ENCODE assay signal across 16 cellular contexts in the genomic region with DNA sequence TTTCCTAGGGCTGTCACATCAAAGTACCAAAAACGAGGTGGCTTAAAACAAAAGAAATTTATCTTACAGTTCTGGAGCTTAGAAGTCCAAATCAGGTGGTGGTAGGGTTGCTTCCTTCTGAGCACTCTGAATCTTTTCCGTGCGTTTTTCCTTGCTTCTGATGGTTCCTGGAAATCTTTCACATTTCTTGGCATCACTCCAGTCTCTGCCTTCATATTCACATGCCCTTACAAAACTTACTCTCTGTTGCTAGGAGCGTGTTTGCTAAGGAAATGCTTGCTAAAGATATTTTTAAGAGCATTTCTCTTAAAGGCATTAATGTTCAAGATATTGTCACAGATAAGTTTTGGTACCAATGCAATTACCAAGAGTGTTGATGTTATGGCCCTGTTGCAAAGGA. TPM values are rescaled to one million over a fixed set of nuclear protein-coding genes. Genes with fewer than 3 reads are reported as not detected.
A peak's percentile ranks its signal among the peaks of the same experiment; 100 is the strongest.
DNase-seq lines count a peak whose midpoint lies in the region; ATAC-seq, FAIRE-seq and TF ChIP-seq lines count a peak whose summit lies in the region.
"Not testable (repeated sequence)": the region's sequence is repeated elsewhere in the genome, so short reads cannot be mapped to it uniquely, and the experiment has no call there.
"Had no signal": no experiment of that assay in that cellular context is flagged by ENCODE, and none has a peak within 500 bp of the region (broad histone marks: within the 10 kb centered on the region; RNA-seq: fewer than 3 reads in every experiment).

No MANE protein-coding gene starts in this region.

- not testable (repeated sequence) for ATAC-seq in A549

- not testable (repeated sequence) for TF ChIP-seq RAD21 in A549 (conservative IDR thresholded peaks at IDR 0.05 in 1 of 2, IDR thresholded peaks at IDR 0.05 in 1 of 2)

- H2AFZ ChIP-seq in endothelial cell of umbilical vein (ENCODE audit: low read depth, low read length): not testable (repeated sequence)

- not testable (repeated sequence) for TF ChIP-seq CTCF in A549 (IDR thresholded peaks at IDR 0.05); HL-60 (IDR thresholded peaks at IDR 0.05; ENCODE audit: insufficient read depth, low read length); brain (conservative IDR thresholded peaks at IDR 0.05); chondrocyte (IDR thresholded peaks at IDR 0.05); endothelial cell of umbilical vein (IDR thresholded peaks at IDR 0.05; ENCODE audit: extremely low read depth in 1 of 2, insufficient read depth in 1 of 2, low read depth in 1 of 2, low read length in 2 of 2); fibroblast of the aortic adventitia (IDR thresholded peaks at IDR 0.05; ENCODE audit: insufficient read depth, low read length); neutrophil (IDR thresholded peaks at IDR 0.05)

- POLR2A ChIA-PET in A549 (lab: Yijun Ruan, JAX); endothelial cell of umbilical vein (lab: Charles Lee): not testable (repeated sequence)

- TF ChIP-seq POLR2A in A549 (IDR thresholded peaks at IDR 0.05; ENCODE audit: low read length); endothelial cell of umbilical vein (IDR thresholded peaks at IDR 0.05; ENCODE audit: low read depth, low read length): not testable (repeated sequence)

- not testable (repeated sequence) for H3K79me2 ChIP-seq in endothelial cell of umbilical vein (ENCODE audit: control insufficient read depth, insufficient read depth, low read length)

- FAIRE-seq in A549 (lab: Jason Lieb, UNC); endothelial cell of umbilical vein (lab: Jason Lieb, UNC): not testable (repeated sequence)

- H3K27me3 Mint-ChIP-seq in brain; chondrocyte (ENCODE audit: low read depth): not testable (repeated sequence)

- not testable (repeated sequence) for H3K36me3 Mint-ChIP-seq in brain; chondrocyte (ENCODE audit: low read depth)

- H3K4me1 Mint-ChIP-seq in brain: peaks cover 39% of the 10 kb centered on the region
- not testable (repeated sequence) for H3K4me1 Mint-ChIP-seq in chondrocyte (ENCODE audit: low read depth)

- H3K9me3 ChIP-seq in A549; endothelial cell of umbilical vein (replicated peaks; ENCODE audit: control insufficient read depth, insufficient read depth, low read length); neutrophil: not testable (repeated sequence)

- WGBS in A549 (ENCODE audit: missing lambda C conversion rate): 21% methylated on average over 4 of the region's 4 CpGs

- not testable (repeated sequence) for H3K9me3 Mint-ChIP-seq in brain; chondrocyte (ENCODE audit: low read depth)

- H3K9ac ChIP-seq in endothelial cell of umbilical vein (replicated peaks; ENCODE audit: extremely low read depth, insufficient read depth, low read length): not testable (repeated sequence)

- not testable (repeated sequence) for H3K27me3 ChIP-seq in HL-60 (ENCODE audit: insufficient read depth, poor library complexity, severe bottlenecking); endothelial cell of umbilical vein (ENCODE audit: control insufficient read depth in 2 of 2, insufficient read depth in 2 of 2, low read length in 2 of 2); neutrophil

- not testable (repeated sequence) for H4K20me1 ChIP-seq in endothelial cell of umbilical vein (replicated peaks; ENCODE audit: control insufficient read depth, extremely low read depth, insufficient read depth, low read length)

- CTCF ChIA-PET in A549 (lab: Yijun Ruan, JAX); endothelial cell of umbilical vein (lab: Charles Lee): not testable (repeated sequence)

- not testable (repeated sequence) for H3K4me1 ChIP-seq in A549; endothelial cell of umbilical vein (ENCODE audit: control insufficient read depth, extremely low read depth, insufficient read depth, low read length); neutrophil (ENCODE audit: control insufficient read depth in 1 of 2, insufficient read depth in 1 of 2, low read depth in 1 of 2, low read length in 1 of 2)

- H3K27ac Mint-ChIP-seq in brain (peak overlapping the region in 3 of 5 experiments; percentile 80 to 93 (median 89)), chondrocyte (ENCODE audit: unreplicated experiment) (peak overlapping the region; percentile 22)

- peak in 1 of 2 experiments; percentile 56 for DNase-seq in A549 (ENCODE audit: low read depth in 1 of 2, low spot score in 1 of 2)
- DNase-seq in HL-60 (ENCODE audit: low read depth in 1 of 2, low spot score in 1 of 2); chondrocyte (ENCODE audit: low spot score): not testable (repeated sequence)
- DNase-seq in endothelial cell of umbilical vein (ENCODE audit: low read depth, low spot score): peak; percentile 77
- peak; percentile 69 for DNase-seq in fibroblast of the aortic adventitia (ENCODE audit: low read depth)
- peak; percentile 19 for DNase-seq in putamen (ENCODE audit: low spot score)

- peak overlapping the region in 1 of 5 experiments; percentile 39 for H3K4me3 Mint-ChIP-seq in brain
- H3K4me3 Mint-ChIP-seq in chondrocyte (ENCODE audit: unreplicated experiment): not testable (repeated sequence)

- BruUV-seq in endothelial cell of umbilical vein (replicated peaks; lab: Mats Ljungman, UMichigan): not testable (repeated sequence)

- intact Hi-C loops in endothelial cell of umbilical vein (cut with micrococcal nuclease): not testable (repeated sequence)

- not testable (repeated sequence) for H3K9me1 ChIP-seq in endothelial cell of umbilical vein (replicated peaks; ENCODE audit: control insufficient read depth, extremely low read depth, insufficient read depth, low read length)

- not testable (repeated sequence) for TF ChIP-seq EP300 in A549 (IDR thresholded peaks at IDR 0.05)

- peak overlapping the region; percentile 85 for H3K4me2 ChIP-seq in A549
- H3K4me2 ChIP-seq in endothelial cell of umbilical vein (ENCODE audit: insufficient read depth, low read length): not testable (repeated sequence)

- H3K4me3 ChIP-seq in A549; HL-60 (replicated peaks; ENCODE audit: insufficient read depth, low read length); endothelial cell of umbilical vein (replicated peaks in 1 of 3; ENCODE audit: insufficient read depth in 1 of 3, low read depth in 1 of 3, low read length in 3 of 3); fibroblast of the aortic adventitia (ENCODE audit: low read depth, low read length); neutrophil (ENCODE audit: low read depth in 1 of 2, low read length in 1 of 2): not testable (repeated sequence)

- H3K27ac ChIP-seq in A549; endothelial cell of umbilical vein (ENCODE audit: insufficient read depth, low read depth, low read length): not testable (repeated sequence)
- H3K27ac ChIP-seq in HL-60 (replicated peaks) (0 out of 2 replicates have a peak overlapping the region, but pooled peaks have one; percentile 38), neutrophil (peak overlapping the region; percentile 43)

- H3K36me3 ChIP-seq in endothelial cell of umbilical vein (ENCODE audit: control insufficient read depth in 2 of 2, extremely low read depth in 1 of 2, insufficient read depth in 2 of 2, low read length in 2 of 2); neutrophil: not testable (repeated sequence)

- dilution Hi-C loops in endothelial cell of umbilical vein (cut with MboI; ENCODE audit: extremely low pct_ligation_motif_present, low sequenced_read_pairs): not testable (repeated sequence)

RNA-seq across cellular contexts. Expression of gene SPATA31A6, which starts 49.6 kb away (rescaled TPM):
- polyA plus RNA-seq in A549 (2011; rRNA removed) (0.01 TPM in 1 of 2 replicates, not detected in the other), A549 (2017; fragmentation: RNase III; extraction: RNeasy Plus Mini Kit Qiagen cat#74134 plus additional on column Dnase treatment) (not detected in 3 replicates), brain (ENCODE audit: insufficient read depth, low read depth, low replicate concordance) (not detected), endothelial cell of umbilical vein (not detected in 2 replicates)
- 0.01 TPM in 1 of 2 replicates, not detected in the other for polyA plus RNA-seq in A549 (2012; cell fraction: cytosol; rRNA removed)
- not detected in 2 replicates for polyA plus RNA-seq in A549 (2012; cell fraction: nucleus; rRNA removed)
- polyA minus RNA-seq in A549 (2011; rRNA and poly(A)+ RNA removed): not detected in 2 replicates
- total RNA-seq in chondrocyte (not detected in 3 replicates), endothelial cell of umbilical vein (not detected in 2 replicates), fibroblast of the aortic adventitia (ENCODE audit: low replicate concordance) (under 0.01 TPM in 1 of 2 replicates, not detected in the other)
- polyA plus RNA-seq in endothelial cell of umbilical vein (2011; cell fraction: cytosol; rRNA removed): not detected in 2 replicates
- not detected in 2 replicates for polyA plus RNA-seq in endothelial cell of umbilical vein (2011; cell fraction: nucleus; rRNA removed)
- not detected in 2 replicates for polyA plus RNA-seq in endothelial cell of umbilical vein (2012)
- polyA minus RNA-seq in endothelial cell of umbilical vein: not detected in 2 replicates
- polyA minus RNA-seq in endothelial cell of umbilical vein (2011; cell fraction: cytosol; rRNA and poly(A)+ RNA removed): not detected
- not detected in 2 replicates for polyA minus RNA-seq in endothelial cell of umbilical vein (2011; cell fraction: nucleus; rRNA and poly(A)+ RNA removed)
- total RNA-seq: Calu3; CD4-positive, alpha-beta memory T cell; Daoy; G401; GM23338; H4; HFFc6 had no signal
- polyA plus RNA-seq: BJ; CD4-positive, alpha-beta memory T cell; GM23338 had no signal
